ENCODE assay signal across 23 cellular contexts in the genomic region with DNA sequence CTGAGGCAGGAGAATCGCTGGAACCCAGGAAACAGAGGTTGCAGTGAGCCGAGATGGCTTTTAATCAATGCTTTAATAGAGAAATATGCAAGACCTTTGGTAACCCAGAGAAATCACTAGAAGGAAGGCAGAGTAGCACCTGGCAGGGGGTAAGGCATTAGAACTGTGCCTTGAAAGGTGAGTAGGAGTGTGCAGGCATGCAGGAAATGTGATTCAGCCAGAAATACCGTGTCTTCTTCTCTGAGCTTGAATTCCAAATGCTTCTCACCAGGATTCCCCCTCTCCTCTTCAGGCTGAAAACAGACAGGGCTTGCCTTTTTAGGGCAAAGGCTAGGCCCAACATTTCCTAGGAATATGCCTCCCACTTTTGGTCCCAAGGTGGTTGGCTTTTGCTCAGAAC. TPM values are rescaled to one million over a fixed set of nuclear protein-coding genes. Genes with fewer than 3 reads are reported as not detected.
DNase-seq lines count a peak whose midpoint lies in the region; ATAC-seq and TF ChIP-seq lines count a peak whose summit lies in the region.
"Had no signal": no experiment of that assay in that cellular context is flagged by ENCODE, and none has a peak within 500 bp of the region (broad histone marks: within the 10 kb centered on the region; RNA-seq: fewer than 3 reads in every experiment).

No MANE protein-coding gene starts in this region.

- TF ChIP-seq CTCF in RWPE1 (conservative IDR thresholded peaks at IDR 0.05; ENCODE audit: low read depth) (no peak), WERI-Rb-1 (IDR thresholded peaks at IDR 0.05; ENCODE audit: low read depth, low read length) (no peak), thyroid gland (IDR thresholded peaks at IDR 0.05) (no peak)

- peaks cover 0 to 6% of the 10 kb centered on the region in 2 donors for H3K4me1 ChIP-seq in thyroid gland

- peaks cover 4% of the 10 kb centered on the region for H3K36me3 ChIP-seq in WERI-Rb-1
- no peaks in the 10 kb centered on the region for H3K36me3 ChIP-seq in thyroid gland
- H3K36me3 ChIP-seq: transverse colon had no signal

- intact Hi-C loops in thyroid gland (cut with DNase I), result no loop called here

- no peak for ATAC-seq in activated naive CD4-positive, alpha-beta T cell treated with anti-CD3 and anti-CD28 coated beads, Interleukin-2, amount 50 U/mL, for 72 hours
- ATAC-seq: Right ventricle myocardium inferior, sciatic nerve had no signal

- 73 to 86% methylated on average over 3 of the region's 3 CpGs for WGBS in thyroid gland, 2 donors

- peaks cover 38% of the 10 kb centered on the region for H3K4me1 Mint-ChIP-seq in activated naive CD4-positive, alpha-beta T cell treated with anti-CD3 and anti-CD28 coated beads, Interleukin-2, amount 50 U/mL, for 24 hours

- H3K27me3 ChIP-seq in WERI-Rb-1 (ENCODE audit: insufficient read depth, low read depth, severe bottlenecking) (no peaks in the 10 kb centered on the region), thyroid gland (no peaks in the 10 kb centered on the region)
- H3K27me3 ChIP-seq: transverse colon had no signal

- DNase-seq in activated naive CD4-positive, alpha-beta T cell treated with anti-CD3 and anti-CD28 coated beads, Interleukin-2, amount 50 U/mL, for 72 hours (ENCODE audit: low spot score in 2 of 2), result no peak
- DNase-seq in RWPE1 (ENCODE audit: low spot score), result no peak
- peak; percentile 48 for DNase-seq in putamen (ENCODE audit: low spot score)
- DNase-seq in WERI-Rb-1, result no peak
- DNase-seq in thyroid gland, result no peak
- DNase-seq in ecto neural progenitor cell (ENCODE audit: low spot score), result no peak
- DNase-seq: activated gamma-delta T cell; aorta; DND-41; hypothalamus; left colon; midbrain; NCI-H2029 treated with DMSO at 0.1 percent for 48 hours; NCI-H510A treated with DMSO at 0.1 percent for 48 hours; stimulated activated naive CD4-positive, alpha-beta T cell; transverse colon had no signal

- peaks cover 2% of the 10 kb centered on the region for H3K27me3 Mint-ChIP-seq in activated naive CD4-positive, alpha-beta T cell treated with anti-CD3 and anti-CD28 coated beads, Interleukin-2, amount 50 U/mL, for 24 hours

- no peaks in the 10 kb centered on the region for H3K9me3 Mint-ChIP-seq in activated naive CD4-positive, alpha-beta T cell treated with anti-CD3 and anti-CD28 coated beads, Interleukin-2, amount 50 U/mL, for 24 hours
- H3K9me3 Mint-ChIP-seq in activated naive CD4-positive, alpha-beta T cell treated with anti-CD3 and anti-CD28 coated beads, Interleukin-2, amount 50 U/mL, for 72 hours, result peaks cover 0 to 4% of the 10 kb centered on the region in 2 donors

- peak overlapping the region; percentile 5; the same call in 1 of the 2 replicates for H3K4me3 ChIP-seq in iPS-18c (ENCODE audit: insufficient read depth, low read depth, low read length)
- H3K4me3 ChIP-seq in WERI-Rb-1 (ENCODE audit: low read depth, low read length), result no peak overlapping the region
- H3K4me3 ChIP-seq in thyroid gland (replicated peaks in 1 of 3), result no peak overlapping the region

- H3K36me3 Mint-ChIP-seq in activated naive CD4-positive, alpha-beta T cell treated with anti-CD3 and anti-CD28 coated beads, Interleukin-2, amount 50 U/mL, for 24 hours, result no peaks in the 10 kb centered on the region
- no peaks in the 10 kb centered on the region for H3K36me3 Mint-ChIP-seq in activated naive CD4-positive, alpha-beta T cell treated with anti-CD3 and anti-CD28 coated beads, Interleukin-2, amount 50 U/mL, for 72 hours

- CTCF ChIA-PET in RWPE1 (lab: Yijun Ruan, JAX), result interaction anchor here (0.6 kb wide), 2 partner anchors 49 to 301 kb away, joined by 3 read pairs; no protein-coding TSS in a partner anchor

- H3K27ac ChIP-seq in RWPE1 (peak overlapping the region; percentile 95), WERI-Rb-1 (no peak overlapping the region), thyroid gland (no peak overlapping the region)

- no peaks in the 10 kb centered on the region for H3K9me3 ChIP-seq in iPS-18c (ENCODE audit: control insufficient read depth, insufficient read depth, low read length)
- H3K9me3 ChIP-seq in WERI-Rb-1 (ENCODE audit: severe bottlenecking), result no peaks in the 10 kb centered on the region
- H3K9me3 ChIP-seq in thyroid gland, result no peaks in the 10 kb centered on the region
- H3K9me3 ChIP-seq: transverse colon had no signal

- H3K27ac Mint-ChIP-seq in activated naive CD4-positive, alpha-beta T cell treated with anti-CD3 and anti-CD28 coated beads, Interleukin-2, amount 50 U/mL, for 24 hours, result peak overlapping the region; percentile 83
- peak overlapping the region in 1 of 2 donors; percentile 96 for H3K27ac Mint-ChIP-seq in activated naive CD4-positive, alpha-beta T cell treated with anti-CD3 and anti-CD28 coated beads, Interleukin-2, amount 50 U/mL, for 72 hours

- no peak overlapping the region for H3K4me3 Mint-ChIP-seq in activated naive CD4-positive, alpha-beta T cell treated with anti-CD3 and anti-CD28 coated beads, Interleukin-2, amount 50 U/mL, for 24 hours

- POLR2A ChIA-PET in RWPE1 (lab: Yijun Ruan, JAX; ENCODE audit: low non-redundant PET), result no interaction called here

- no peak for TF ChIP-seq POLR2A in thyroid gland (IDR thresholded peaks at IDR 0.05)

RNA-seq across cellular contexts. Expression of gene OR4D9, which starts 51.0 kb away (rescaled TPM):
- not detected for total RNA-seq in activated naive CD4-positive, alpha-beta T cell treated with anti-CD3 and anti-CD28 coated beads, Interleukin-2, amount 50 U/mL, for 72 hours
- not detected for total RNA-seq in thyroid gland
- total RNA-seq: aorta; fibroblast of villous mesenchyme; left colon; omental fat pad; Right ventricle myocardium inferior; sciatic nerve; T-helper 1 cell treated with Interleukin-12 subunit alpha and Interleukin-12 subunit beta and Interleukin-4 antibody, amounts not matched to agents 30 ng/mL and 1 ng/mL, for 36 hours; transverse colon had no signal

RNA-seq across cellular contexts. Expression of gene OSBP, which starts 53.3 kb away (rescaled TPM):
- total RNA-seq in activated naive CD4-positive, alpha-beta T cell treated with anti-CD3 and anti-CD28 coated beads, Interleukin-2, amount 50 U/mL, for 72 hours, result 10 to 100 TPM; 40.1 to 50.9 TPM
- total RNA-seq in thyroid gland, result 10 to 100 TPM; 47.3 to 59.6 (median 49.5) TPM

RNA-seq across cellular contexts. Expression of gene OR4D11, which starts 58.9 kb away (rescaled TPM):
- not detected for total RNA-seq in activated naive CD4-positive, alpha-beta T cell treated with anti-CD3 and anti-CD28 coated beads, Interleukin-2, amount 50 U/mL, for 72 hours
- total RNA-seq in thyroid gland, result not detected
- total RNA-seq: aorta; fibroblast of villous mesenchyme; left colon; omental fat pad; Right ventricle myocardium inferior; sciatic nerve; T-helper 1 cell treated with Interleukin-12 subunit alpha and Interleukin-12 subunit beta and Interleukin-4 antibody, amounts not matched to agents 30 ng/mL and 1 ng/mL, for 36 hours; transverse colon had no signal
